8 cellular contexts compared by ENCODE assay signal in the genomic region with DNA sequence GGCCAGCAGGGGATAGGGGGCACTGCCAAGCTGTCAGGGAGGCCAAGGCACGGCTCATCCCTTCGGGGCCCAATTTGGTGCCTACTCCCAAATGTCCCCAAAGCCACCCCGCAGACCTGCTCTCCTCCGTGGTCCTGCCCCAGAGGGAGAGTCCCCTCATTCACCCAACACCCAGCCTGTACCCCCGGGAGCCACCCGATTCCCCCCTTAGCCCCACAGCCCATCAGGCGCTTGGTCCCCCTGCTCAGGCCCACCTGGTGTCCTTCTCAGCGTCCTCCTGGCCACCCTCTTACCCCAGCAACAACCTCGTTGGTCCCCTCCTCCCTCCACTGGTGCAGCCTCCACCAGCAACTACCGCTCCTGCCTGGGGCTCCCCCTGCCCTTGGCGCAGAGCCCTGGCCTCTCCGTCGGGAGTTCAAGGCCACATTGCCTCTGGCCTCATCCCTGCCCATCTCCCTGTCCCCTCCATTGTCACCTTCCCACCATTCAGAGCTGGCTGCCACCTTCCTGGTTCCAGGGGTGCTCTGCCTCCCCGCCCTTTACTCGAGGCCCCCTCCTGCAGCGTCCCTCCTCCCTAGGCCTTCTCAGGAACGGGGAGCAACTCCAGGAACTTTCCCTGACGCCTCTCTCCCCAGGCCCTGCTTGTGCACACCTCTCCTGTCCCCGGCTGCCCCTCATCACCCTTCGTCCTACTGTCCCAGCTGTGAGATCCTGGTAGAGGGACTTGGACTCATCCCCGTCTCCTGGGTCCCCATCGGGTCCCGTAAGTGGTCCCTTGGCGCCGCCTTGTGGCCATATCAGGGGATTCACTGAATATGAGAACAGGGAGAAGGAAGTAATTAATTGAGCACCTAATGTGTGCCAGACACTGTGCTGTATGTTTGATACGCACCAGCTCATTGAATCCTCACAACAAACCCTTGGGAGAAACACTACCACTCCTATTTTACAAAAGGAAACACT.
A peak's percentile ranks its signal among the peaks of the same experiment; 100 is the strongest.
DNase-seq lines count a peak whose midpoint lies in the region; TF ChIP-seq lines count a peak whose summit lies in the region.

No MANE protein-coding gene starts in this region.

- no peaks in the 10 kb centered on the region for H3K9me3 ChIP-seq in vagina

- peak; percentile 82 for TF ChIP-seq CTCF in epithelial cell of proximal tubule (conservative IDR thresholded peaks at IDR 0.05; ENCODE audit: low read depth, low read length)
- TF ChIP-seq CTCF in neural crest cell (conservative IDR thresholded peaks at IDR 0.05): peak; percentile 67
- TF ChIP-seq CTCF in vagina (IDR thresholded peaks at IDR 0.05): peak in 2 of 3 experiments; percentile 19 to 40

- H3K4me1 Mint-ChIP-seq in neural crest cell: no peaks in the 10 kb centered on the region

- no peaks in the 10 kb centered on the region for H3K4me1 ChIP-seq in vagina

- H3K36me3 ChIP-seq in vagina: no peaks in the 10 kb centered on the region

- no peaks in the 10 kb centered on the region for H3K36me3 Mint-ChIP-seq in neural crest cell (ENCODE audit: low read depth)

- no peaks in the 10 kb centered on the region for H3K27me3 ChIP-seq in vagina

- H3K27ac Mint-ChIP-seq in neural crest cell (ENCODE audit: unreplicated experiment): no peak overlapping the region

- no peak overlapping the region for H3K27ac ChIP-seq in vagina

- no peaks in the 10 kb centered on the region for H3K27me3 Mint-ChIP-seq in neural crest cell (ENCODE audit: low read depth)

- H3K4me3 ChIP-seq in epithelial cell of proximal tubule (ENCODE audit: low read depth, low read length): no peak overlapping the region
- no peak overlapping the region for H3K4me3 ChIP-seq in vagina

- H3K9me3 Mint-ChIP-seq in neural crest cell: no peaks in the 10 kb centered on the region

- peak; percentile 5 for DNase-seq in NCI-H146 (lab: John Stamatoyannopoulos, UW)
- DNase-seq in NCI-H146 treated with DMSO at 0.1 percent for 48 hours (lab: John Stamatoyannopoulos, UW; ENCODE audit: unreplicated experiment): no peak
- DNase-seq in NAMALWA (ENCODE audit: low spot score): peak; percentile 77
- DNase-seq in activated CD4-positive, alpha-beta T cell treated with anti-CD3 and anti-CD28 coated beads, Interleukin-2, amount 50 U/mL, for 4 hours: peak; percentile 12 to 19
- no peak for DNase-seq in epithelial cell of proximal tubule (ENCODE audit: low read depth)
- peak; percentile 63 for DNase-seq in neural crest cell (ENCODE audit: low read depth, low spot score)
- DNase-seq in vagina (ENCODE audit: extremely low spot score in 2 of 2): no peak
- DNase-seq in NCI-H2107 (lab: John Stamatoyannopoulos, UW): no peak

- H3K4me3 Mint-ChIP-seq in neural crest cell: no peak overlapping the region

- intact Hi-C loops in vagina (cut with DNase I): no loop called here

- no peak for TF ChIP-seq POLR2A in vagina (IDR thresholded peaks at IDR 0.05)

Comparison
In these comparisons a context has a peak if more than half of its experiments do, and no peak if none do; other contexts are left out.
1. DNase-seq: peak in NCI-H146 (single experiment), NAMALWA (single experiment), activated CD4-positive, alpha-beta T cell treated with anti-CD3 and anti-CD28 coated beads, Interleukin-2, amount 50 U/mL, for 4 hours (2 of 2) and neural crest cell (single experiment); none in NCI-H146 treated with DMSO at 0.1 percent for 48 hours (single experiment), epithelial cell of proximal tubule (single experiment), vagina (0 of 2) and NCI-H2107 (single experiment).
2. CTCF ChIP-seq: peak in every context shown above with its lines; median percentile 82 in epithelial cell of proximal tubule; 67 in neural crest cell; 30 in vagina.